Comparison of ENCODE assay signal across 9 cellular contexts in genomic region chr11:59186130-59186594, GRCh38. TPM values are rescaled to one million over a fixed set of nuclear protein-coding genes. Genes with fewer than 3 reads are reported as not detected.
A peak's percentile ranks its signal among the peaks of the same experiment; 100 is the strongest.
DNase-seq lines count a peak whose midpoint lies in the region; ATAC-seq lines count a peak whose summit lies in the region.
"Had no signal": no experiment of that assay in that cellular context is flagged by ENCODE, and none has a peak within 500 bp of the region (broad histone marks: within the 10 kb centered on the region; RNA-seq: fewer than 3 reads in every experiment).

No MANE protein-coding gene starts in this region.

- no peak overlapping the region for H3K4me3 Mint-ChIP-seq in activated T-cell treated with anti-CD3 and anti-CD28 coated beads, Interleukin-2, amount 50 U/mL, for 24 hours

- DNase-seq in Daoy (ENCODE audit: low read depth) (peak; percentile 52), NAMALWA (ENCODE audit: low spot score) (peak; percentile 62), glomerular visceral epithelial cell (ENCODE audit: extremely low spot score) (peak; percentile 11), epidermal melanocyte (ENCODE audit: insufficient read length, low spot score) (no peak), DMS114 treated with DMSO at 0.1 percent for 48 hours (lab: John Stamatoyannopoulos, UW; ENCODE audit: unreplicated experiment) (no peak)
- DNase-seq in activated T-cell treated with anti-CD3 and anti-CD28 coated beads, Interleukin-2, amount 50 U/mL, for 24 hours: peak; percentile 68
- DNase-seq in stimulated activated CD4-positive, alpha-beta T cell treated with anti-CD3 and anti-CD28 coated beads, Interleukin-1b, Interleukin-23, amount 100 ng/mL, for 4 hours (ENCODE audit: low read depth in 2 of 2): peak; percentile 36 to 45

- H3K4me1 Mint-ChIP-seq in activated T-cell treated with anti-CD3 and anti-CD28 coated beads, Interleukin-2, amount 50 U/mL, for 24 hours (ENCODE audit: low read depth): no peaks in the 10 kb centered on the region

- H3K27me3 Mint-ChIP-seq in activated T-cell treated with anti-CD3 and anti-CD28 coated beads, Interleukin-2, amount 50 U/mL, for 24 hours: no peaks in the 10 kb centered on the region

- no peaks in the 10 kb centered on the region for H3K9me3 Mint-ChIP-seq in activated T-cell treated with anti-CD3 and anti-CD28 coated beads, Interleukin-2, amount 50 U/mL, for 24 hours

- ATAC-seq in GM21423 (IDR thresholded peaks at IDR 0.05; ENCODE audit: unreplicated experiment): peak; percentile 52

- no peaks in the 10 kb centered on the region for H3K36me3 Mint-ChIP-seq in activated T-cell treated with anti-CD3 and anti-CD28 coated beads, Interleukin-2, amount 50 U/mL, for 24 hours (ENCODE audit: low read depth)

- H3K27ac Mint-ChIP-seq in activated T-cell treated with anti-CD3 and anti-CD28 coated beads, Interleukin-2, amount 50 U/mL, for 24 hours: no peak overlapping the region

RNA-seq across cellular contexts. Expression of gene DTX4, which starts 14.2 kb away (rescaled TPM):
- total RNA-seq in Daoy (2014; rRNA removed; shearing (Covaris generic)): not detected in 2 replicates

RNA-seq across cellular contexts. Expression of gene MPEG1, which starts 26.6 kb away (rescaled TPM):
- total RNA-seq in Daoy (2014; rRNA removed; shearing (Covaris generic)): not detected in 2 replicates
- total RNA-seq: T-helper 1 cell treated with Interleukin-12 subunit alpha and Interleukin-12 subunit beta and Interleukin-4 antibody, amounts not matched to agents 30 ng/mL and 1 ng/mL, for 36 hours had no signal

RNA-seq across cellular contexts. Expression of gene FAM111A, which starts 43.5 kb away (rescaled TPM):
- total RNA-seq in Daoy (2014; rRNA removed; shearing (Covaris generic)): 62.6 and 66.0 TPM in 2 replicates

Comparison
In these comparisons a context has a peak if more than half of its experiments do, and no peak if none do; other contexts are left out.
1. DNase-seq: peak in Daoy (single experiment), NAMALWA (single experiment), activated T-cell treated with anti-CD3 and anti-CD28 coated beads, Interleukin-2, amount 50 U/mL, for 24 hours (single experiment), glomerular visceral epithelial cell (single experiment) and stimulated activated CD4-positive, alpha-beta T cell treated with anti-CD3 and anti-CD28 coated beads, Interleukin-1b, Interleukin-23, amount 100 ng/mL, for 4 hours (2 of 2); none in epidermal melanocyte (single experiment) and DMS114 treated with DMSO at 0.1 percent for 48 hours (single experiment).